In genomic region chr3:133926736-133927542, GRCh38 we compare ENCODE assay signal across 8 cellular contexts. TPM values are rescaled to one million over a fixed set of nuclear protein-coding genes. Genes with fewer than 3 reads are reported as not detected.
DNase-seq lines count a peak whose midpoint lies in the region; ATAC-seq and TF ChIP-seq lines count a peak whose summit lies in the region.

No MANE protein-coding gene starts in this region.

- H3K36me3 ChIP-seq in SJSA1, result no peaks in the 10 kb centered on the region

- no peaks in the 10 kb centered on the region for H3K9me3 ChIP-seq in SJSA1 (replicated peaks)

- H3K4me1 ChIP-seq in SJSA1 (replicated peaks), result peaks cover 19% of the 10 kb centered on the region

- peak overlapping the region; percentile 82 for H3K27ac ChIP-seq in SJSA1

- TF ChIP-seq CTCF in AG09309 (IDR thresholded peaks at IDR 0.05; ENCODE audit: control insufficient read depth, insufficient read depth, low read depth, low read length, missing control alignments), result no peak

- intact Hi-C loops in Right ventricle myocardium superior (cut with DNase I) (loop anchor here (5.0 kb wide), 2 partner anchors 105 to 285 kb away; no protein-coding TSS in a partner anchor), sciatic nerve (cut with DNase I) (loop anchor here (5.0 kb wide), 1 partner anchor 105 kb away; no protein-coding TSS in a partner anchor)

- ATAC-seq in GM19463 (IDR thresholded peaks at IDR 0.05; ENCODE audit: unreplicated experiment), result peak; percentile 12
- ATAC-seq in Right ventricle myocardium superior (ENCODE audit: poor library complexity), result peak; percentile 33
- ATAC-seq in sciatic nerve, result peak; percentile 30
- no peak for ATAC-seq in GM21528 (IDR thresholded peaks at IDR 0.05; ENCODE audit: low FRiP score, unreplicated experiment)
- ATAC-seq in HG03378 (IDR thresholded peaks at IDR 0.05; ENCODE audit: unreplicated experiment), result no peak

- H3K4me3 ChIP-seq in AG09309 (ENCODE audit: control insufficient read depth, low read depth, low read length) (peak overlapping the region; percentile 35), SJSA1 (peak overlapping the region; percentile 48)

- H3K27me3 ChIP-seq in SJSA1 (replicated peaks), result no peaks in the 10 kb centered on the region

- DNase-seq in AG09309 (ENCODE audit: low read depth), result no peak
- peak; percentile 62 to 70 for DNase-seq in SJSA1 (ENCODE audit: low read depth in 1 of 2, low spot score in 2 of 2)
- DNase-seq in Right ventricle myocardium superior, result no peak
- no peak for DNase-seq in sciatic nerve (ENCODE audit: low spot score)
- DNase-seq in NCI-H187 (lab: John Stamatoyannopoulos, UW), result no peak

RNA-seq across cellular contexts. Expression of gene RAB6B, which starts 31.3 kb away (rescaled TPM):
- 0.06 and 0.18 TPM in 2 replicates for total RNA-seq in SJSA1 (2014; rRNA removed; shearing (Covaris generic))
- total RNA-seq in Right ventricle myocardium superior (48.5 TPM), sciatic nerve (9.5 TPM)

Comparison
In these comparisons a context has a peak if more than half of its experiments do, and no peak if none do; other contexts are left out.
1. DNase-seq: peak in SJSA1 (2 of 2); none in AG09309 (single experiment), Right ventricle myocardium superior (single experiment), sciatic nerve (single experiment) and NCI-H187 (0 of 2).
2. ATAC-seq: peak in GM19463 (single experiment), Right ventricle myocardium superior (single experiment) and sciatic nerve (single experiment); none in GM21528 (single experiment) and HG03378 (single experiment).